Comparison of ENCODE assay signal across 11 cellular contexts in genomic region chr2:212535963-212536362, GRCh38. TPM values are rescaled to one million over a fixed set of nuclear protein-coding genes. Genes with fewer than 3 reads are reported as not detected.
DNase-seq lines count a peak whose midpoint lies in the region; ATAC-seq, FAIRE-seq and TF ChIP-seq lines count a peak whose summit lies in the region.
"Had no signal": no experiment of that assay in that cellular context is flagged by ENCODE, and none has a peak within 500 bp of the region (broad histone marks: within the 10 kb centered on the region; RNA-seq: fewer than 3 reads in every experiment).

No MANE protein-coding gene starts in this region.

- H3K36me3 ChIP-seq in H1 (ENCODE audit: control insufficient read depth in 2 of 4, insufficient read depth in 4 of 4, low read length in 3 of 4), result no peaks in the 10 kb centered on the region
- H3K36me3 ChIP-seq: gastroesophageal sphincter had no signal

- peaks cover 2 to 6% (median 3%) of the 10 kb centered on the region in 4 experiments; a peak in 4 of 7 replicates for H3K4me1 ChIP-seq in H1 (replicated peaks in 1 of 4; ENCODE audit: control insufficient read depth in 3 of 4, insufficient read depth in 4 of 4, low read length in 3 of 4)

- H2BK5ac ChIP-seq in H1 (ENCODE audit: low read depth, low read length), result no peak overlapping the region

- H3K4me3 ChIP-seq in H1 (ENCODE audit: extremely low read depth in 1 of 4, insufficient read depth in 2 of 4, low read depth in 3 of 4, low read length in 4 of 4), result peak overlapping the region; percentile 62 to 79 (median 70); a peak in 7 of 8 replicates

- FAIRE-seq in H1 (lab: Jason Lieb, UNC) (no peak), frontal cortex (lab: Jason Lieb, UNC) (no peak)

- TF ChIP-seq EP300 in H1 (IDR thresholded peaks at IDR 0.05; ENCODE audit: borderline replicate concordance in 1 of 2, low read depth in 2 of 2, low read length in 2 of 2), result no peak

- H3K4me1 Mint-ChIP-seq in natural killer cell treated with Interleukin-12 subunit alpha and Interleukin-12 subunit beta and Interleukin-15 and Interleukin-18, amount 100 ng/mL, for 72 hours (ENCODE audit: low read depth in 2 of 2), result peaks cover 0 to 3% of the 10 kb centered on the region in 2 donors
- peaks cover 0 to 3% of the 10 kb centered on the region in 2 donors for H3K4me1 Mint-ChIP-seq in natural killer cell
- peaks cover 19% of the 10 kb centered on the region for H3K4me1 Mint-ChIP-seq in nephron progenitor cell

- H3K14ac ChIP-seq in H1 (ENCODE audit: insufficient read length), result no peak overlapping the region

- no peaks in the 10 kb centered on the region for H3K79me2 ChIP-seq in H1 (ENCODE audit: control insufficient read depth in 1 of 2, insufficient read depth in 2 of 2, low read length in 2 of 2)

- WGBS in H1 (ENCODE audit: extremely low coverage in 1 of 2, insufficient coverage in 1 of 2, insufficient read length in 1 of 2, insufficient replicate concordance in 2 of 2, low coverage in 1 of 2, low lambda C conversion rate in 2 of 2, missing lambda C conversion rate in 1 of 2), 2 experiments, result 11% methylated on average over 12 of the region's 12 CpGs; no CpG with 5 or more reads in 1 of the 2 experiments

- no peaks in the 10 kb centered on the region for H3K9me3 Mint-ChIP-seq in natural killer cell treated with Interleukin-12 subunit alpha and Interleukin-12 subunit beta and Interleukin-15 and Interleukin-18, amount 100 ng/mL, for 72 hours
- H3K9me3 Mint-ChIP-seq in natural killer cell, result no peaks in the 10 kb centered on the region
- H3K9me3 Mint-ChIP-seq in nephron progenitor cell, result no peaks in the 10 kb centered on the region

- peaks cover 2% of the 10 kb centered on the region in 2 experiments for H4K20me1 ChIP-seq in H1 (replicated peaks in 1 of 2; ENCODE audit: control insufficient read depth in 1 of 2, insufficient read depth in 2 of 2, low read length in 2 of 2)

- H3K9ac ChIP-seq in H1 (replicated peaks in 1 of 4; ENCODE audit: extremely low read depth in 1 of 4, low read depth in 3 of 4, low read length in 3 of 4), result peak overlapping the region in 1 of 4 experiments; percentile 39; a peak in 1 of 7 replicates

- peak overlapping the region; percentile 11 for H3K4me3 Mint-ChIP-seq in natural killer cell treated with Interleukin-12 subunit alpha and Interleukin-12 subunit beta and Interleukin-15 and Interleukin-18, amount 100 ng/mL, for 72 hours
- H3K4me3 Mint-ChIP-seq in natural killer cell (no peak overlapping the region), nephron progenitor cell (peak overlapping the region; percentile 84)

- H3K18ac ChIP-seq in H1 (ENCODE audit: extremely low read depth, low read length), result no peak overlapping the region

- peaks cover 36 to 55% of the 10 kb centered on the region in 2 donors for H3K27me3 Mint-ChIP-seq in natural killer cell treated with Interleukin-12 subunit alpha and Interleukin-12 subunit beta and Interleukin-15 and Interleukin-18, amount 100 ng/mL, for 72 hours
- H3K27me3 Mint-ChIP-seq in natural killer cell (ENCODE audit: low read depth in 2 of 2) (peaks cover 45 to 61% of the 10 kb centered on the region in 2 donors), nephron progenitor cell (ENCODE audit: low read depth, poor library complexity) (peaks cover 80% of the 10 kb centered on the region)

- H3K4me2 ChIP-seq in H1 (ENCODE audit: insufficient read depth in 1 of 2, low read depth in 2 of 2, low read length in 2 of 2), result peak overlapping the region; percentile 96 to 98

- H3K27ac ChIP-seq in H1 (ENCODE audit: low read depth, low read length), result no peak overlapping the region
- H3K27ac ChIP-seq: gastroesophageal sphincter had no signal

- H2BK120ac ChIP-seq in H1 (replicated peaks; ENCODE audit: low read depth, low read length), result no peak overlapping the region

- POLR2A ChIA-PET in H1 (lab: Charles Lee; ENCODE audit: partially characterized antibody), result interaction anchor here (0.9 kb wide), 1 partner anchor 12 kb away, joined by 3 read pairs; no protein-coding TSS in a partner anchor

- no peak overlapping the region for H3K23ac ChIP-seq in H1 (ENCODE audit: insufficient read length)

- TF ChIP-seq POLR2A in H1 (IDR thresholded peaks at IDR 0.05; ENCODE audit: control extremely low read depth in 1 of 2, low read depth in 2 of 2, low read length in 2 of 2), result no peak

- H3K27ac Mint-ChIP-seq in natural killer cell treated with Interleukin-12 subunit alpha and Interleukin-12 subunit beta and Interleukin-15 and Interleukin-18, amount 100 ng/mL, for 72 hours, result no peak overlapping the region
- no peak overlapping the region for H3K27ac Mint-ChIP-seq in natural killer cell
- H3K27ac Mint-ChIP-seq in nephron progenitor cell, result no peak overlapping the region

- no peak overlapping the region for H2BK15ac ChIP-seq in H1 (ENCODE audit: low read length)

- TF ChIP-seq CTCF in natural killer cell (IDR thresholded peaks at IDR 0.05), result no peak
- TF ChIP-seq CTCF in H1 (IDR thresholded peaks at IDR 0.05; ENCODE audit: control extremely low read depth in 1 of 3, insufficient read depth in 1 of 3, low read depth in 1 of 3, low read length in 3 of 3), result no peak
- no peak for TF ChIP-seq CTCF in nephron progenitor cell (IDR thresholded peaks at IDR 0.05)

- no peak overlapping the region for H4K91ac ChIP-seq in H1 (replicated peaks; ENCODE audit: insufficient read length, low read length)

- CTCF ChIA-PET in H1 (lab: Charles Lee; ENCODE audit: partially characterized antibody), result interaction anchor here (0.6 to 1.5 kb wide), 7 partner anchors 13 to 1828 kb away, joined by 3 to 4 read pairs (median 3); no protein-coding TSS in a partner anchor

- no peak overlapping the region for H2AK5ac ChIP-seq in H1 (ENCODE audit: low read depth, low read length)

- peaks cover 26% of the 10 kb centered on the region; the same call in 1 of the 2 replicates for H3K23me2 ChIP-seq in H1 (ENCODE audit: low read depth, low read length)

- DNase-seq in natural killer cell treated with Interleukin-12 subunit alpha and Interleukin-12 subunit beta and Interleukin-15 and Interleukin-18, amount 100 ng/mL, for 72 hours (ENCODE audit: low spot score), result no peak
- DNase-seq in natural killer cell (no peak), H1 (ENCODE audit: low read depth in 1 of 2, low spot score in 2 of 2) (no peak), nephron progenitor cell (no peak), frontal cortex (ENCODE audit: low spot score in 2 of 2) (no peak), EL (no peak), NCI-H1092 (lab: John Stamatoyannopoulos, UW) (no peak)
- DNase-seq: AML-193 had no signal

- H3K56ac ChIP-seq in H1 (replicated peaks; ENCODE audit: insufficient read length, low read depth, low read length), result no peak overlapping the region

- no peak overlapping the region for H2BK12ac ChIP-seq in H1 (ENCODE audit: low read depth, low read length)

- no peaks in the 10 kb centered on the region for H3K9me3 ChIP-seq in H1 (ENCODE audit: insufficient read depth in 2 of 2, low read depth in 1 of 2, low read length in 1 of 2)
- H3K9me3 ChIP-seq: gastroesophageal sphincter had no signal

- H3K4ac ChIP-seq in H1 (replicated peaks; ENCODE audit: insufficient read length, low read depth, low read length), result no peak overlapping the region

- peaks cover 14 to 39% (median 36%) of the 10 kb centered on the region in 4 experiments for H3K27me3 ChIP-seq in H1 (replicated peaks in 1 of 4; ENCODE audit: control insufficient read depth in 3 of 4, extremely low read depth in 1 of 4, insufficient read depth in 3 of 4, low read length in 3 of 4)

- no peak overlapping the region for H4K5ac ChIP-seq in H1 (ENCODE audit: insufficient read length, low read depth, low read length)

- no peak for ATAC-seq in natural killer cell treated with Interleukin-12 subunit alpha and Interleukin-12 subunit beta and Interleukin-15 and Interleukin-18, amount 100 ng/mL, for 72 hours
- ATAC-seq in natural killer cell (no peak), GM21423 (IDR thresholded peaks at IDR 0.05; ENCODE audit: unreplicated experiment) (no peak)
- ATAC-seq: gastroesophageal sphincter; naive thymus-derived CD4-positive, alpha-beta T cell had no signal

- no peak for TF ChIP-seq RAD21 in H1 (IDR thresholded peaks at IDR 0.05 in 1 of 2, conservative IDR thresholded peaks at IDR 0.05 in 1 of 2; ENCODE audit: low read depth in 2 of 2, low read length in 2 of 2)

- H4K8ac ChIP-seq in H1 (ENCODE audit: extremely low read depth, insufficient read depth, low read length), result no peak overlapping the region

- H2AFZ ChIP-seq in H1 (ENCODE audit: low read length), result no peak overlapping the region

- no peak overlapping the region for H2BK20ac ChIP-seq in H1 (ENCODE audit: low read length)

- peaks cover 5% of the 10 kb centered on the region for H3K36me3 Mint-ChIP-seq in natural killer cell treated with Interleukin-12 subunit alpha and Interleukin-12 subunit beta and Interleukin-15 and Interleukin-18, amount 100 ng/mL, for 72 hours
- H3K36me3 Mint-ChIP-seq in natural killer cell (peaks cover 6% of the 10 kb centered on the region), nephron progenitor cell (ENCODE audit: low read depth) (no peaks in the 10 kb centered on the region)

- H3K79me1 ChIP-seq in H1 (ENCODE audit: low read depth, low read length), result no peaks in the 10 kb centered on the region

- intact Hi-C loops in natural killer cell (cut with micrococcal nuclease), result no loop called here

TF ChIP-seq in H1, 55 proteins besides CTCF, POLR2A, EP300 and RAD21 (continues in another document):
- 0 out of 2 replicates have a peak, but pooled peaks have one; percentile 7 for TF ChIP-seq KDM1A (IDR thresholded peaks at IDR 0.05; ENCODE audit: borderline replicate concordance, low read length)

RNA-seq across cellular contexts. Expression of gene ERBB4, which starts 2.6 kb away (rescaled TPM):
- total RNA-seq in natural killer cell treated with Interleukin-12 subunit alpha and Interleukin-12 subunit beta and Interleukin-15 and Interleukin-18, amount 100 ng/mL, for 72 hours, result not detected
- total RNA-seq in natural killer cell, result under 1 TPM in 1 of 3 donors, not detected in 2; 0.08 TPM
- 0.34 and 0.69 TPM in 2 replicates for total RNA-seq in H1 (2021; fragmentation: NEBNext Ultra II Directional; extraction: Animal tissue kit (Norgen Biotek cat#: 25700))
- polyA plus RNA-seq in H1 (2011; rRNA removed), result 0.13 and 1.3 TPM in 2 replicates
- polyA plus RNA-seq in H1 (2011; cell fraction: cytosol; rRNA removed), result 0.12 TPM
- polyA plus RNA-seq in H1 (2011; cell fraction: nucleus; rRNA removed), result 0.46 TPM
- polyA plus RNA-seq in H1 (2012, experiment 1 of 2), result 0.15 to 0.27 TPM (median 0.22 TPM) in 4 replicates
- not detected for polyA plus RNA-seq in H1 (2012, experiment 2 of 2)
- 0.16 TPM for polyA plus RNA-seq in H1 (2013, experiment 1 of 2)
- polyA plus RNA-seq in H1 (2013, experiment 2 of 2), result 0.17 TPM
- polyA minus RNA-seq in H1 (2011; rRNA and poly(A)+ RNA removed), result 4.3 and 5.1 TPM in 2 replicates
- 0.73 TPM for polyA minus RNA-seq in H1 (2011; cell fraction: cytosol; rRNA and poly(A)+ RNA removed)
- polyA minus RNA-seq in H1 (2011; cell fraction: nucleus; rRNA and poly(A)+ RNA removed), result 9.4 TPM
- 75.0 TPM for total RNA-seq in frontal cortex
- total RNA-seq: naive thymus-derived CD4-positive, alpha-beta T cell had no signal
- polyA plus RNA-seq: naive thymus-derived CD4-positive, alpha-beta T cell had no signal

Comparison
In these comparisons a context has a peak if more than half of its experiments do, and no peak if none do; other contexts are left out.
1. RNA of gene ERBB4, which starts 2.6 kb away (total RNA-seq): 75.0 TPM in frontal cortex (single experiment); 0.34 to 0.69 TPM in H1, 0.08 TPM in natural killer cell and not detected in natural killer cell treated with Interleukin-12 subunit alpha and Interleukin-12 subunit beta and Interleukin-15 and Interleukin-18, amount 100 ng/mL, for 72 hours; every median in the first group is over 10 times any median in the second.